ENCODE assay signal across 1 cellular context in genomic region chr17:76644995-76645394, GRCh38.
TF ChIP-seq lines count a peak whose summit lies in the region.

No MANE protein-coding gene starts in this region.

TF ChIP-seq in K562, 482 proteins besides CTCF, POLR2A, EP300 and RAD21:
- TF ChIP-seq, protein P1, sequence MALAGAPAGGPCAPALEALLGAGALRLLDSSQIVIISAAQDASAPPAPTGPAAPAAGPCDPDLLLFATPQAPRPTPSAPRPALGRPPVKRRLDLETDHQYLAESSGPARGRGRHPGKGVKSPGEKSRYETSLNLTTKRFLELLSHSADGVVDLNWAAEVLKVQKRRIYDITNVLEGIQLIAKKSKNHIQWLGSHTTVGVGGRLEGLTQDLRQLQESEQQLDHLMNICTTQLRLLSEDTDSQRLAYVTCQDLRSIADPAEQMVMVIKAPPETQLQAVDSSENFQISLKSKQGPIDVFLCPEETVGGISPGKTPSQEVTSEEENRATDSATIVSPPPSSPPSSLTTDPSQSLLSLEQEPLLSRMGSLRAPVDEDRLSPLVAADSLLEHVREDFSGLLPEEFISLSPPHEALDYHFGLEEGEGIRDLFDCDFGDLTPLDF (CRISPR knock-in tag; IDR thresholded peaks at IDR 0.05): no peak
- TF ChIP-seq ZNF140 (CRISPR knock-in tag; IDR thresholded peaks at IDR 0.05) (no peak), E2F3 (CRISPR knock-in tag; IDR thresholded peaks at IDR 0.05) (no peak), KHSRP (IDR thresholded peaks at IDR 0.05) (no peak), ZNF217 (CRISPR knock-in tag; IDR thresholded peaks at IDR 0.05) (no peak), SOX6 (IDR thresholded peaks at IDR 0.05) (no peak), ZNF561 (CRISPR knock-in tag; conservative IDR thresholded peaks at IDR 0.05) (no peak), PHF20 (IDR thresholded peaks at IDR 0.05; ENCODE audit: partially characterized antibody) (no peak), ESRRB (CRISPR knock-in tag; IDR thresholded peaks at IDR 0.05; ENCODE audit: borderline replicate concordance) (no peak), ZNF174 (CRISPR knock-in tag; IDR thresholded peaks at IDR 0.05) (no peak), EHMT2 (IDR thresholded peaks at IDR 0.05) (no peak), CBX2 (IDR thresholded peaks at IDR 0.05; ENCODE audit: insufficient read depth, low read length, poor library complexity, severe bottlenecking) (no peak), SMARCC2 (IDR thresholded peaks at IDR 0.05; ENCODE audit: low read depth) (no peak), ATF4 (CRISPR knock-in tag; IDR thresholded peaks at IDR 0.05) (no peak), EGR1 (conservative IDR thresholded peaks at IDR 0.05) (no peak), ZFP1 (CRISPR knock-in tag; IDR thresholded peaks at IDR 0.05) (no peak), ZNF134 (CRISPR knock-in tag; conservative IDR thresholded peaks at IDR 0.05) (no peak)
- TF ChIP-seq, protein P2, sequence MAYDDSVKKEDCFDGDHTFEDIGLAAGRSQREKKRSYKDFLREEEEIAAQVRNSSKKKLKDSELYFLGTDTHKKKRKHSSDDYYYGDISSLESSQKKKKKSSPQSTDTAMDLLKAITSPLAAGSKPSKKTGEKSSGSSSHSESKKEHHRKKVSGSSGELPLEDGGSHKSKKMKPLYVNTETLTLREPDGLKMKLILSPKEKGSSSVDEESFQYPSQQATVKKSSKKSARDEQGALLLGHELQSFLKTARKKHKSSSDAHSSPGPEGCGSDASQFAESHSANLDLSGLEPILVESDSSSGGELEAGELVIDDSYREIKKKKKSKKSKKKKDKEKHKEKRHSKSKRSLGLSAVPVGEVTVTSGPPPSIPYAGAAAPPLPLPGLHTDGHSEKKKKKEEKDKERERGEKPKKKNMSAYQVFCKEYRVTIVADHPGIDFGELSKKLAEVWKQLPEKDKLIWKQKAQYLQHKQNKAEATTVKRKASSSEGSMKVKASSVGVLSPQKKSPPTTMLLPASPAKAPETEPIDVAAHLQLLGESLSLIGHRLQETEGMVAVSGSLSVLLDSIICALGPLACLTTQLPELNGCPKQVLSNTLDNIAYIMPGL (CRISPR knock-in tag; IDR thresholded peaks at IDR 0.05): no peak
- TF ChIP-seq, protein P3, sequence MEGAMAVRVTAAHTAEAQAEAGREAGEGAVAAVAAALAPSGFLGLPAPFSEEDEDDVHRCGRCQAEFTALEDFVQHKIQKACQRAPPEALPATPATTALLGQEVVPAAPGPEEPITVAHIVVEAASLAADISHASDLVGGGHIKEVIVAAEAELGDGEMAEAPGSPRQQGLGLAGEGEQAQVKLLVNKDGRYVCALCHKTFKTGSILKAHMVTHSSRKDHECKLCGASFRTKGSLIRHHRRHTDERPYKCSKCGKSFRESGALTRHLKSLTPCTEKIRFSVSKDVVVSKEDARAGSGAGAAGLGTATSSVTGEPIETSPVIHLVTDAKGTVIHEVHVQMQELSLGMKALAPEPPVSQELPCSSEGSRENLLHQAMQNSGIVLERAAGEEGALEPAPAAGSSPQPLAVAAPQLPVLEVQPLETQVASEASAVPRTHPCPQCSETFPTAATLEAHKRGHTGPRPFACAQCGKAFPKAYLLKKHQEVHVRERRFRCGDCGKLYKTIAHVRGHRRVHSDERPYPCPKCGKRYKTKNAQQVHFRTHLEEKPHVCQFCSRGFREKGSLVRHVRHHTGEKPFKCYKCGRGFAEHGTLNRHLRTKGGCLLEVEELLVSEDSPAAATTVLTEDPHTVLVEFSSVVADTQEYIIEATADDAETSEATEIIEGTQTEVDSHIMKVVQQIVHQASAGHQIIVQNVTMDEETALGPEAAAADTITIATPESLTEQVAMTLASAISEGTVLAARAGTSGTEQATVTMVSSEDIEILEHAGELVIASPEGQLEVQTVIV (CRISPR knock-in tag; IDR thresholded peaks at IDR 0.05; ENCODE audit: borderline replicate concordance): no peak
